ENCODE assay signal across 1 cellular context in genomic region chr22:37027556-37027955, GRCh38.
TF ChIP-seq lines count a peak whose summit lies in the region.

No MANE protein-coding gene starts in this region.

TF ChIP-seq in HepG2, 621 proteins besides CTCF, POLR2A, EP300 and RAD21:
- TF ChIP-seq FOXO4 (CRISPR knock-in tag; conservative IDR thresholded peaks at IDR 0.05) (no peak), NR2F6 (IDR thresholded peaks at IDR 0.05) (peak; percentile 25; the same call in 1 of the 2 replicates), NR2F6 (CRISPR knock-in tag; IDR thresholded peaks at IDR 0.05) (no peak), ZFX (CRISPR knock-in tag; IDR thresholded peaks at IDR 0.05; ENCODE audit: low read depth) (peak; percentile 33; the same call in 1 of the 2 replicates), HOXD1 (CRISPR knock-in tag; IDR thresholded peaks at IDR 0.05) (no peak), CHD2 (IDR thresholded peaks at IDR 0.05; ENCODE audit: low read depth, low read length) (no peak), DR1 (CRISPR knock-in tag; IDR thresholded peaks at IDR 0.05) (no peak), NR2C2 (CRISPR knock-in tag; IDR thresholded peaks at IDR 0.05; ENCODE audit: borderline replicate concordance) (peak; percentile 47; the same call in 1 of the 2 replicates), HMGA1 (CRISPR knock-in tag; conservative IDR thresholded peaks at IDR 0.05) (no peak), ZNF687 (CRISPR knock-in tag; IDR thresholded peaks at IDR 0.05) (0 out of 2 replicates have a peak, but pooled peaks have one; percentile 18), ZBTB26 (CRISPR knock-in tag; IDR thresholded peaks at IDR 0.05; ENCODE audit: borderline replicate concordance) (no peak), ZNF543 (CRISPR knock-in tag; IDR thresholded peaks at IDR 0.05) (no peak), POLR2G (IDR thresholded peaks at IDR 0.05; ENCODE audit: low read depth, low read length) (peak; percentile 35; the same call in 1 of the 2 replicates), ZNF530 (CRISPR knock-in tag; IDR thresholded peaks at IDR 0.05; ENCODE audit: low read depth) (no peak), FOXO1 (CRISPR knock-in tag; IDR thresholded peaks at IDR 0.05) (no peak), NFIC (IDR thresholded peaks at IDR 0.05; ENCODE audit: low read length) (no peak), HCFC1 (IDR thresholded peaks at IDR 0.05; ENCODE audit: low read depth, low read length) (no peak)
